10 cellular contexts compared by ENCODE assay signal in the genomic region with DNA sequence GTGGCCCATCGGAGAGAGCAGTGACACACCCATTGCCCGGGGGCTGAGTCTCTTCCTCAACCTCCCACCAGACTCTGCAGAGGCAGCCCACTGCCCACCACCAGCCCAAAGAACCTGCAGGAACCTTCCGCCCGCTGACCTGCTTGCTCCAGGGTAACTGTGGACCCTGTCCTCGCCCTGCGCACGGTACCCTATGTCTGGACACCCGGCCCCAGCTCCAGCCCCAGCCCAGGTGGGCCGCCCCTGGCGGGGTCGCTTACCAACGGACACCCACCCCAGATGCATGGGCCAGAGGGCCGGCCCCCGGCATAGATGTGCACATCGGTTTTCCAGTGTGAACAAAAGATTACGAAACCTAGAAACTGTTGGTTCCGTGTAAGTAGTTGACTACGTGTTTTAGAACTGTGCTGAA.
DNase-seq lines count a peak whose midpoint lies in the region; ATAC-seq and TF ChIP-seq lines count a peak whose summit lies in the region.
"Had no signal": no experiment of that assay in that cellular context is flagged by ENCODE, and none has a peak within 500 bp of the region (broad histone marks: within the 10 kb centered on the region; RNA-seq: fewer than 3 reads in every experiment).

No MANE protein-coding gene starts in this region.

- no peaks in the 10 kb centered on the region for H3K36me3 ChIP-seq in BLaER1 treated with 17β-estradiol and CSF1 and Interleukin-3, amounts not matched to agents 10 nM and 100 nM
- H3K36me3 ChIP-seq in right lobe of liver: no peaks in the 10 kb centered on the region

- peak; percentile 26 for ATAC-seq in GM19395 (IDR thresholded peaks at IDR 0.05; ENCODE audit: unreplicated experiment)
- ATAC-seq in right lobe of liver: peak in 2 of 4 donors; percentile 20
- ATAC-seq in GM19455 (IDR thresholded peaks at IDR 0.05; ENCODE audit: unreplicated experiment): no peak
- ATAC-seq: K562 had no signal

- intact Hi-C loops in right lobe of liver (cut with DNase I): loop anchor here in 1 of 2 donors (5.0 kb wide), 1 partner anchor 311 kb away; no protein-coding TSS in a partner anchor

- no peaks in the 10 kb centered on the region for H4K20me1 ChIP-seq in BLaER1 treated with 17β-estradiol and CSF1 and Interleukin-3, amounts not matched to agents 10 nM and 100 nM

- WGBS in right lobe of liver (ENCODE audit: insufficient coverage, low coverage, low lambda C conversion rate, missing lambda C conversion rate): 53% methylated on average over 6 of the region's 18 CpGs

- DNase-seq in SKM-1 (lab: John Stamatoyannopoulos, UW; ENCODE audit: unreplicated experiment): peak; percentile 42
- DNase-seq in right lobe of liver: peak in 2 of 3 donors; percentile 54 to 64
- no peak for DNase-seq in D341Med (ENCODE audit: low spot score)
- DNase-seq in COLO668 (lab: John Stamatoyannopoulos, UW; ENCODE audit: unreplicated experiment): no peak
- no peak for DNase-seq in epidermal melanocyte (ENCODE audit: insufficient read length, low spot score)
- DNase-seq: testis had no signal

- no peak for TF ChIP-seq POLR2A in right lobe of liver (IDR thresholded peaks at IDR 0.05)

- H3K4me1 ChIP-seq in BLaER1 treated with 17β-estradiol and CSF1 and Interleukin-3, amounts not matched to agents 10 nM and 100 nM: peaks cover 64 to 78% (median 74%) of the 10 kb centered on the region in 10 experiments
- no peaks in the 10 kb centered on the region for H3K4me1 ChIP-seq in right lobe of liver
- H3K4me1 ChIP-seq: testis had no signal

- peak overlapping the region; percentile 44 to 91 (median 84); a peak in 21 of 22 replicates for H3K9ac ChIP-seq in BLaER1 treated with 17β-estradiol and CSF1 and Interleukin-3, amounts not matched to agents 10 nM and 100 nM

- no peak for TF ChIP-seq CTCF in right lobe of liver (IDR thresholded peaks at IDR 0.05)

- no peaks in the 10 kb centered on the region for H3K27me3 ChIP-seq in BLaER1 treated with 17β-estradiol and CSF1 and Interleukin-3, amounts not matched to agents 10 nM and 100 nM
- H3K27me3 ChIP-seq in right lobe of liver: no peaks in the 10 kb centered on the region
- H3K27me3 ChIP-seq: testis had no signal

- H3K4me2 ChIP-seq in BLaER1 treated with 17β-estradiol and CSF1 and Interleukin-3, amounts not matched to agents 10 nM and 100 nM: peak overlapping the region; percentile 83 to 99 (median 94)

- peak overlapping the region; percentile 6 to 99 (median 93); a peak in 21 of 22 replicates for H3K27ac ChIP-seq in BLaER1 treated with 17β-estradiol and CSF1 and Interleukin-3, amounts not matched to agents 10 nM and 100 nM
- H3K27ac ChIP-seq in right lobe of liver: peak overlapping the region in 1 of 3 donors; percentile 16
- H3K27ac ChIP-seq: testis had no signal

- no peaks in the 10 kb centered on the region for H3K9me3 ChIP-seq in BLaER1 treated with 17β-estradiol and CSF1 and Interleukin-3, amounts not matched to agents 10 nM and 100 nM (replicated peaks in 1 of 11)
- H3K9me3 ChIP-seq in right lobe of liver: no peaks in the 10 kb centered on the region
- H3K9me3 ChIP-seq: testis had no signal

- H3K4me3 ChIP-seq in BLaER1 treated with 17β-estradiol and CSF1 and Interleukin-3, amounts not matched to agents 10 nM and 100 nM: peak overlapping the region; percentile 31 to 67 (median 55); a peak in 19 of 20 replicates
- H3K4me3 ChIP-seq in right lobe of liver: no peak overlapping the region
- H3K4me3 ChIP-seq: K562, testis had no signal

Comparison
In these comparisons a context has a peak if more than half of its experiments do, and no peak if none do; other contexts are left out.
1. H3K4me3 ChIP-seq: peak in BLaER1 treated with 17β-estradiol and CSF1 and Interleukin-3, amounts not matched to agents 10 nM and 100 nM (10 of 10); none in right lobe of liver (0 of 3).
2. DNase-seq: peak in SKM-1 (single experiment) and right lobe of liver (2 of 3); none in D341Med (single experiment), COLO668 (single experiment) and epidermal melanocyte (single experiment).